In the genomic region with DNA sequence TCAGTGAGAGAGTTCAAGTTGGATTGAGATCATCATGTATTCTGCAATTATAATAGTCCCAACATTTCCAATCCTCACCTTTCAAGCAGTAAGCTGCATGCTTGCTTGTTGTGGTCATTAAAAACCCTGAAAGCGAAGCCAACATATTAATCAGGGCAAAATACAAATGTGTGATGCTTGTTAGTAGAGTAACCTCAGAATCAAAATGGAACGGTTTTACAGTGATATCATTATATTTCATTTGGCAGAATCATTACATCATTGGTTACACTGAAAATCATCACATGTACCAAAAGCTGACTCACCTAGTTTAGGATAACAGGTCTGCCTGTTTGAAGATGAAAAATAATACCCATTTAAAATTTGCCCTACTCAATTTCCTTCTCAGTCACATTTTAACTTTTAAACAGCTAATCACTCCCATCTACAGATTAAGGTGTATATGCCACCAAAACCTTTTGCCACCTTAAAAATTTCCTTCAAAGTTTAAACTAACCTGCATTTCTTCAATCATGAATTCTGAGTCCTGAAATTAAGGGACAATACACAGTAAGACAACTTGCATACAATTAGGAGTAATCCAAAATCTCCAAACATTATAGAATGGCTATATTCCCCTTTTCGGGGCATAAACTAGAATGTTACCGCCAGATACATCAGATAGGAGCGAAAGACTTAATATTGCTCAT, we compare ENCODE assay signal across 1 cellular context.
TF ChIP-seq lines count a peak whose summit lies in the region.

No MANE protein-coding gene starts in this region.

TF ChIP-seq in HepG2, 621 proteins besides CTCF, POLR2A, EP300 and RAD21:
- TF ChIP-seq ZNF569 (CRISPR knock-in tag; IDR thresholded peaks at IDR 0.05; ENCODE audit: borderline replicate concordance) (no peak), ZNF501 (CRISPR knock-in tag; IDR thresholded peaks at IDR 0.05) (no peak), ZNF747 (CRISPR knock-in tag; IDR thresholded peaks at IDR 0.05; ENCODE audit: borderline replicate concordance) (no peak), RBFOX2 (IDR thresholded peaks at IDR 0.05; ENCODE audit: low read depth, low read length) (peak; percentile 65; the same call in 1 of the 2 replicates), ATF7 (IDR thresholded peaks at IDR 0.05) (peak; percentile 63), ATF7 (CRISPR knock-in tag; IDR thresholded peaks at IDR 0.05) (no peak)
